ENCODE assay signal across 18 cellular contexts in genomic region chr6:24432611-24433010, GRCh38. TPM values are rescaled to one million over a fixed set of nuclear protein-coding genes. Genes with fewer than 3 reads are reported as not detected.
"Had no signal": no experiment of that assay in that cellular context is flagged by ENCODE, and none has a peak within 500 bp of the region (broad histone marks: within the 10 kb centered on the region; RNA-seq: fewer than 3 reads in every experiment).

No MANE protein-coding gene starts in this region.

- H3K27ac ChIP-seq: coronary artery, esophagus muscularis mucosa, foreskin keratinocyte, gastrocnemius medialis, heart right ventricle, left lung, lower lobe of right lung had no signal

- H3K9me3 Mint-ChIP-seq: mesothelial cell of epicardium had no signal

- H3K4me3 Mint-ChIP-seq: mesothelial cell of epicardium had no signal

- H3K4me1 ChIP-seq: esophagus muscularis mucosa, foreskin keratinocyte, heart right ventricle, lower lobe of right lung had no signal

- DNase-seq: dermis blood vessel endothelial cell; effector CD4-positive, alpha-beta T cell; effector memory CD4-positive, alpha-beta T cell; foreskin keratinocyte; gastrocnemius medialis; glutamatergic neuron; heart right ventricle; hippocampal formation; left cardiac atrium; left lung; left ventricle myocardium superior; lower lobe of right lung; mesenchymal stem cell; mucosa of descending colon had no signal

- H3K27me3 ChIP-seq: dorsolateral prefrontal cortex, esophagus muscularis mucosa, foreskin keratinocyte, gastrocnemius medialis, heart right ventricle, left lung had no signal

- H3K9me3 ChIP-seq: esophagus muscularis mucosa, gastrocnemius medialis, heart right ventricle, left lung, lower lobe of right lung, mucosa of descending colon had no signal

- H3K27ac Mint-ChIP-seq: mesothelial cell of epicardium had no signal

- H3K36me3 ChIP-seq: gastrocnemius medialis, left lung, lower lobe of right lung had no signal

- H3K4me3 ChIP-seq: coronary artery, dorsolateral prefrontal cortex, esophagus muscularis mucosa, gastrocnemius medialis, heart right ventricle, left lung, lower lobe of right lung, mucosa of descending colon had no signal

- ATAC-seq: foreskin keratinocyte, gastrocnemius medialis, heart right ventricle, left cardiac atrium, left lung, left ventricle myocardium superior, lower lobe of right lung, mucosa of descending colon had no signal

RNA-seq across cellular contexts. Expression of gene GPLD1, which starts 56.8 kb away (rescaled TPM):
- polyA plus RNA-seq: foreskin keratinocyte had no signal
